Comparison of ENCODE assay signal across 21 cellular contexts in the genomic region with DNA sequence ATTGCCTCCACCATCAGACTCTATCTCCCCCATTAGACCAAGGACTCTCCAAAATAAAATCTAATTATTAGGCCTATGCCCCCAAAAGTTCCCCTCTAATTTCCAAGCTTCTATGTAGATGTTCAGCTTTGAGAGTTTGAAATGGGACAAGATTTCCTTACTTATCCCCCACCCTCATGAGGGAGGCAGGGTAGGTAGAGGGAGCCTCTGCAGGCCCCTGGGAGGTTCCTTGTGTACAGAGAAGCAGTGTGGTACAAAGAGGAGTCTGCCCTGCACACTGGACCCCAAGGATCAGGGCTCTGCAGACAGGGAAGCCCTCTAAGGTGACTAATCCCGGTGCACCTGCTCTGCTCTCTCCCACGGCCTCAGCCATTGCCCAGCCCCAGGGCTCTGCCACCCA. TPM values are rescaled to one million over a fixed set of nuclear protein-coding genes. Genes with fewer than 3 reads are reported as not detected.
DNase-seq lines count a peak whose midpoint lies in the region; ATAC-seq, FAIRE-seq and TF ChIP-seq lines count a peak whose summit lies in the region.
"Had no signal": no experiment of that assay in that cellular context is flagged by ENCODE, and none has a peak within 500 bp of the region (broad histone marks: within the 10 kb centered on the region; RNA-seq: fewer than 3 reads in every experiment).

No MANE protein-coding gene starts in this region.

- H3K9me3 ChIP-seq in mammary epithelial cell (replicated peaks; ENCODE audit: insufficient read depth, low read length), result no peaks in the 10 kb centered on the region
- H3K9me3 ChIP-seq in keratinocyte (ENCODE audit: control insufficient read depth, low read depth, low read length), result no peaks in the 10 kb centered on the region
- no peaks in the 10 kb centered on the region for H3K9me3 ChIP-seq in sigmoid colon
- no peaks in the 10 kb centered on the region for H3K9me3 ChIP-seq in Karpas-422 (ENCODE audit: low read length)
- H3K9me3 ChIP-seq: A549, BLaER1 had no signal

- no peak for DNase-seq in RWPE1 (ENCODE audit: low spot score)
- peak; percentile 60 for DNase-seq in mammary epithelial cell
- DNase-seq in keratinocyte (ENCODE audit: low read depth, low spot score), result no peak
- peak; percentile 35 for DNase-seq in sigmoid colon
- DNase-seq in Karpas-422, result no peak
- DNase-seq in GM20000 (ENCODE audit: low spot score), result no peak
- DNase-seq: DMS79 treated with DMSO at 0.1 percent for 48 hours, HFFc6, KBM-7, NCI-H1436 treated with DMSO at 0.1 percent for 48 hours, NCI-H2029, NCI-H345, NCI-H524 treated with DMSO at 0.1 percent for 48 hours, SIG-M5 had no signal

- POLR2A ChIA-PET in RWPE1 (lab: Yijun Ruan, JAX; ENCODE audit: low non-redundant PET), result no interaction called here

- TF ChIP-seq EP300 in sigmoid colon (IDR thresholded peaks at IDR 0.05), result no peak

- 17% methylated on average over 1 of the region's 2 CpGs for WGBS in mammary epithelial cell (ENCODE audit: low coverage, missing lambda C conversion rate)
- 82 to 89% methylated on average over 2 of the region's 2 CpGs for WGBS in sigmoid colon, 2 donors

- TF ChIP-seq CTCF in RWPE1 (conservative IDR thresholded peaks at IDR 0.05; ENCODE audit: low read depth), result no peak
- TF ChIP-seq CTCF in mammary epithelial cell (conservative IDR thresholded peaks at IDR 0.05 in 1 of 2, IDR thresholded peaks at IDR 0.05 in 1 of 2; ENCODE audit: extremely low read depth in 1 of 2, insufficient read depth in 1 of 2, low read depth in 1 of 2, low read length in 2 of 2), result no peak
- TF ChIP-seq CTCF in keratinocyte (optimal IDR thresholded peaks at IDR 0.05 in 1 of 3, IDR thresholded peaks at IDR 0.05 in 1 of 3, conservative IDR thresholded peaks at IDR 0.05 in 1 of 3; ENCODE audit: extremely low read depth in 1 of 3, insufficient read depth in 2 of 3, low read length in 3 of 3), result no peak
- no peak for TF ChIP-seq CTCF in sigmoid colon (IDR thresholded peaks at IDR 0.05)
- TF ChIP-seq CTCF in GM20000 (IDR thresholded peaks at IDR 0.05; ENCODE audit: extremely low read depth, missing control alignments), result no peak

- H3K9me1 ChIP-seq in keratinocyte (ENCODE audit: control insufficient read depth, extremely low read depth, insufficient read depth, low read length), result no peaks in the 10 kb centered on the region

- H3K4me2 ChIP-seq in mammary epithelial cell (ENCODE audit: insufficient read depth, low read depth, low read length) (peak overlapping the region; percentile 77), keratinocyte (ENCODE audit: control insufficient read depth, extremely low read depth, insufficient read depth, low read depth, low read length) (peak overlapping the region; percentile 41), Karpas-422 (ENCODE audit: low read depth, low read length, poor library complexity, severe bottlenecking) (no peak overlapping the region)
- H3K4me2 ChIP-seq: A549, BLaER1 had no signal

- peak overlapping the region; percentile 100 for H3K27ac ChIP-seq in RWPE1
- peak overlapping the region; percentile 98 for H3K27ac ChIP-seq in mammary epithelial cell (ENCODE audit: insufficient read depth, low read depth, low read length)
- H3K27ac ChIP-seq in keratinocyte (ENCODE audit: control insufficient read depth, insufficient read depth, low read length), result no peak overlapping the region
- H3K27ac ChIP-seq in sigmoid colon, result no peak overlapping the region
- no peak overlapping the region for H3K27ac ChIP-seq in Karpas-422 (ENCODE audit: low read length)
- H3K27ac ChIP-seq: BLaER1 had no signal

- no peak overlapping the region for H2AFZ ChIP-seq in mammary epithelial cell (ENCODE audit: low read depth, low read length)
- H2AFZ ChIP-seq in keratinocyte (ENCODE audit: control insufficient read depth, low read length), result no peak overlapping the region
- no peak overlapping the region for H2AFZ ChIP-seq in Karpas-422 (ENCODE audit: low read length)

- dilution Hi-C loops in mammary epithelial cell (cut with HindIII; ENCODE audit: low sequenced_read_pairs) (no loop called here), keratinocyte (cut with MboI; ENCODE audit: extremely low pct_ligation_motif_present, low sequenced_read_pairs) (no loop called here)

- no peaks in the 10 kb centered on the region for H3K27me3 ChIP-seq in mammary epithelial cell (ENCODE audit: insufficient read depth, low read length)
- H3K27me3 ChIP-seq in keratinocyte (ENCODE audit: control insufficient read depth, extremely low read depth, insufficient read depth, low read length), result no peaks in the 10 kb centered on the region
- H3K27me3 ChIP-seq in sigmoid colon, result peaks cover 0 to 12% (median 0%) of the 10 kb centered on the region in 3 donors
- H3K27me3 ChIP-seq in Karpas-422 (ENCODE audit: low read length), result no peaks in the 10 kb centered on the region
- H3K27me3 ChIP-seq: BLaER1 had no signal

- in situ Hi-C loops in mammary epithelial cell (cut with MboI; ENCODE audit: low sequenced_read_pairs in 2 of 2), result no loop called here

- H3K79me2 ChIP-seq in mammary epithelial cell (ENCODE audit: insufficient read depth, low read length) (peaks cover 33% of the 10 kb centered on the region), keratinocyte (ENCODE audit: control insufficient read depth, insufficient read depth, low read length) (peaks cover 15% of the 10 kb centered on the region), Karpas-422 (ENCODE audit: low read length) (no peaks in the 10 kb centered on the region)

- BruUV-seq in mammary epithelial cell (replicated peaks; lab: Mats Ljungman, UMichigan), result no TSS peak

- H3K9ac ChIP-seq in mammary epithelial cell (ENCODE audit: insufficient read depth, low read length) (peak overlapping the region; percentile 98), keratinocyte (ENCODE audit: control insufficient read depth, extremely low read depth, insufficient read depth, low read length) (peak overlapping the region; percentile 89), Karpas-422 (ENCODE audit: low read length) (no peak overlapping the region)
- H3K9ac ChIP-seq: BLaER1 had no signal

- H3K4me3 ChIP-seq in mammary epithelial cell (replicated peaks in 1 of 3; ENCODE audit: insufficient read depth in 1 of 3, low read depth in 2 of 3, low read length in 3 of 3) (peak overlapping the region; percentile 57 to 86 (median 70)), keratinocyte (ENCODE audit: control insufficient read depth in 2 of 3, extremely low read depth in 1 of 3, insufficient read depth in 2 of 3, low read depth in 1 of 3, low read length in 3 of 3) (peak overlapping the region; percentile 22 to 80 (median 51)), sigmoid colon (no peak overlapping the region), Karpas-422 (ENCODE audit: low read length) (no peak overlapping the region)
- H3K4me3 ChIP-seq: A549, BLaER1 had no signal

- no peak for ATAC-seq in GM18502 (IDR thresholded peaks at IDR 0.05; ENCODE audit: poor library complexity, unreplicated experiment)
- ATAC-seq in HG02623 (IDR thresholded peaks at IDR 0.05; ENCODE audit: unreplicated experiment), result no peak
- ATAC-seq: A549, HepG2 had no signal

- H4K20me1 ChIP-seq in mammary epithelial cell (ENCODE audit: insufficient read depth, low read length) (no peaks in the 10 kb centered on the region), keratinocyte (ENCODE audit: control insufficient read depth, extremely low read depth, insufficient read depth, low read length) (no peaks in the 10 kb centered on the region), Karpas-422 (ENCODE audit: insufficient read depth, low read depth, low read length) (no peaks in the 10 kb centered on the region; the same call in 1 of the 2 replicates)
- H4K20me1 ChIP-seq: BLaER1 had no signal

- intact Hi-C loops in mammary epithelial cell (cut with micrococcal nuclease), result no loop called here
- intact Hi-C loops in sigmoid colon (cut with DNase I), result no loop called here

- CTCF ChIA-PET in RWPE1 (lab: Yijun Ruan, JAX), result interaction anchor here (0.6 to 0.9 kb wide), 2 partner anchors 26 to 158 kb away, joined by 3 to 4 read pairs; no protein-coding TSS in a partner anchor
- CTCF ChIA-PET in mammary epithelial cell (lab: Charles Lee; ENCODE audit: low non-redundant PET), result interaction anchor here (0.6 kb wide), 1 partner anchor 205 kb away, joined by 3 read pairs; no protein-coding TSS in a partner anchor

- peaks cover 16% of the 10 kb centered on the region for H3K36me3 ChIP-seq in mammary epithelial cell (ENCODE audit: insufficient read depth, low read length)
- H3K36me3 ChIP-seq in keratinocyte (ENCODE audit: control insufficient read depth in 2 of 2, extremely low read depth in 1 of 2, insufficient read depth in 2 of 2, low read length in 2 of 2), result peaks cover 3 to 20% of the 10 kb centered on the region in 2 experiments
- H3K36me3 ChIP-seq in sigmoid colon, result no peaks in the 10 kb centered on the region
- H3K36me3 ChIP-seq in Karpas-422 (ENCODE audit: insufficient read depth, low read length), result no peaks in the 10 kb centered on the region
- H3K36me3 ChIP-seq: BLaER1 had no signal

- no peak for FAIRE-seq in keratinocyte (lab: Jason Lieb, UNC)
- FAIRE-seq: A549, HepG2 had no signal

- TF ChIP-seq POLR2A in sigmoid colon (IDR thresholded peaks at IDR 0.05), result no peak

- peaks cover 52% of the 10 kb centered on the region for H3K4me1 ChIP-seq in mammary epithelial cell (ENCODE audit: insufficient read depth, low read length)
- peaks cover 40% of the 10 kb centered on the region for H3K4me1 ChIP-seq in keratinocyte (ENCODE audit: control insufficient read depth, extremely low read depth, insufficient read depth, low read length)
- H3K4me1 ChIP-seq in sigmoid colon, result no peaks in the 10 kb centered on the region
- H3K4me1 ChIP-seq in Karpas-422 (ENCODE audit: low read length), result no peaks in the 10 kb centered on the region

- no peaks in the 10 kb centered on the region for H3K9me2 ChIP-seq in Karpas-422 (replicated peaks; ENCODE audit: insufficient read depth, low read length)

RNA-seq across cellular contexts. Expression of gene KRT17, which starts 2.5 kb away (rescaled TPM):
- over 10,000 TPM; 10,365 to 24,723 TPM for total RNA-seq in mammary epithelial cell
- polyA plus RNA-seq in mammary epithelial cell, result 8,957 TPM
- polyA minus RNA-seq in mammary epithelial cell, result 6,693 TPM
- polyA plus RNA-seq in keratinocyte, result 6,440 to 12,579 TPM (median 8,666 TPM) in 3 replicates
- 46,546 TPM for polyA plus RNA-seq in keratinocyte (2011; ENCODE audit: low read depth)
- 6,491 and 12,585 TPM in 2 replicates for polyA plus RNA-seq in keratinocyte (2011; cell fraction: cytosol; rRNA removed)
- 12,033 and 13,742 TPM in 2 replicates for polyA plus RNA-seq in keratinocyte (2011; cell fraction: nucleus; rRNA removed)
- 5,743 and 13,877 TPM in 2 replicates for polyA plus RNA-seq in keratinocyte (2012; ENCODE audit: low replicate concordance)
- polyA minus RNA-seq in keratinocyte, result 5,137 to 9,087 TPM (median 7,073 TPM) in 3 replicates
- polyA minus RNA-seq in keratinocyte (2011; cell fraction: cytosol; rRNA and poly(A)+ RNA removed), result 14,086 TPM
- 4,848 and 5,061 TPM in 2 replicates for polyA minus RNA-seq in keratinocyte (2011; cell fraction: nucleus; rRNA and poly(A)+ RNA removed)
- total RNA-seq in sigmoid colon, result 1 to 10 TPM in 2 of 4 donors, not detected in 2; 1.2 to 5.3 TPM
- polyA plus RNA-seq in sigmoid colon, result under 1 TPM in 1 of 3 donors, not detected in 2; 0.17 TPM
- total RNA-seq in Karpas-422 (2014; rRNA removed; shearing (Covaris generic); ENCODE audit: low replicate concordance), result not detected in 2 replicates

RNA-seq across cellular contexts. Expression of gene KRT16, which starts 9.3 kb away (rescaled TPM):
- total RNA-seq in mammary epithelial cell (1,000 to 10,000 TPM in 1 of 2 donors, 100 to 1,000 TPM in 1; 585 to 1,021 TPM), sigmoid colon (under 1 TPM in 1 of 4 donors, not detected in 3; 0.83 TPM)
- polyA plus RNA-seq in mammary epithelial cell (659 TPM), keratinocyte (1,163 to 4,746 TPM (median 1,851 TPM) in 3 replicates), sigmoid colon (under 1 TPM in 2 of 3 donors, not detected in 1; 0.09 to 0.60 TPM)
- polyA minus RNA-seq in mammary epithelial cell (694 TPM), keratinocyte (1,159 to 3,059 TPM (median 1,751 TPM) in 3 replicates)
- polyA plus RNA-seq in keratinocyte (2011; ENCODE audit: low read depth), result 20,474 TPM
- 1,428 and 3,010 TPM in 2 replicates for polyA plus RNA-seq in keratinocyte (2011; cell fraction: cytosol; rRNA removed)
- polyA plus RNA-seq in keratinocyte (2011; cell fraction: nucleus; rRNA removed), result 2,522 and 2,889 TPM in 2 replicates
- 1,329 and 6,837 TPM in 2 replicates for polyA plus RNA-seq in keratinocyte (2012; ENCODE audit: low replicate concordance)
- polyA minus RNA-seq in keratinocyte (2011; cell fraction: cytosol; rRNA and poly(A)+ RNA removed), result 3,006 TPM
- polyA minus RNA-seq in keratinocyte (2011; cell fraction: nucleus; rRNA and poly(A)+ RNA removed), result 1,076 and 1,184 TPM in 2 replicates
- total RNA-seq in Karpas-422 (2014; rRNA removed; shearing (Covaris generic); ENCODE audit: low replicate concordance), result not detected in 2 replicates
- total RNA-seq: HepG2 had no signal
- polyA plus RNA-seq: HepG2 had no signal

RNA-seq across cellular contexts. Expression of gene KRT14, which starts 35.2 kb away (rescaled TPM):
- 1,000 to 10,000 TPM; 4,602 to 9,976 TPM for total RNA-seq in mammary epithelial cell
- 26,464 TPM for polyA plus RNA-seq in mammary epithelial cell
- 15,260 TPM for polyA minus RNA-seq in mammary epithelial cell
- 26,041 to 32,523 TPM (median 29,603 TPM) in 3 replicates for polyA plus RNA-seq in keratinocyte
- 31,901 TPM for polyA plus RNA-seq in keratinocyte (2011; ENCODE audit: low read depth)
- 21,475 and 38,030 TPM in 2 replicates for polyA plus RNA-seq in keratinocyte (2011; cell fraction: cytosol; rRNA removed)
- 27,919 and 28,945 TPM in 2 replicates for polyA plus RNA-seq in keratinocyte (2011; cell fraction: nucleus; rRNA removed)
- polyA plus RNA-seq in keratinocyte (2012; ENCODE audit: low replicate concordance), result 14,568 and 23,086 TPM in 2 replicates
- 19,979 to 26,270 TPM (median 20,630 TPM) in 3 replicates for polyA minus RNA-seq in keratinocyte
- polyA minus RNA-seq in keratinocyte (2011; cell fraction: cytosol; rRNA and poly(A)+ RNA removed), result 27,275 TPM
- polyA minus RNA-seq in keratinocyte (2011; cell fraction: nucleus; rRNA and poly(A)+ RNA removed), result 10,810 and 12,637 TPM in 2 replicates
- total RNA-seq in sigmoid colon, result not detected
- 1 to 10 TPM in 2 of 3 donors, under 1 TPM in 1; 0.15 to 3.6 (median 1.4) TPM for polyA plus RNA-seq in sigmoid colon
- total RNA-seq in Karpas-422 (2014; rRNA removed; shearing (Covaris generic); ENCODE audit: low replicate concordance), result not detected in 2 replicates
- total RNA-seq: H4, HepG2, RPMI7951 had no signal

RNA-seq across cellular contexts. Expression of gene KRT9, which starts 50.1 kb away (rescaled TPM):
- under 1 TPM; 0.17 to 0.80 TPM for total RNA-seq in mammary epithelial cell
- 0.35 TPM for polyA plus RNA-seq in mammary epithelial cell
- polyA minus RNA-seq in mammary epithelial cell, result not detected
- 0.85 to 1.6 TPM (median 1.5 TPM) in 3 replicates for polyA plus RNA-seq in keratinocyte
- polyA plus RNA-seq in keratinocyte (2011; ENCODE audit: low read depth), result 1.0 TPM
- 1.4 and 1.7 TPM in 2 replicates for polyA plus RNA-seq in keratinocyte (2011; cell fraction: cytosol; rRNA removed)
- polyA plus RNA-seq in keratinocyte (2011; cell fraction: nucleus; rRNA removed), result 1.5 and 2.1 TPM in 2 replicates
- polyA plus RNA-seq in keratinocyte (2012; ENCODE audit: low replicate concordance), result 1.6 TPM in 2 replicates
- polyA minus RNA-seq in keratinocyte, result 0.10 to 0.74 TPM (median 0.43 TPM) in 3 replicates
- polyA minus RNA-seq in keratinocyte (2011; cell fraction: cytosol; rRNA and poly(A)+ RNA removed), result not detected
- 0.32 and 0.93 TPM in 2 replicates for polyA minus RNA-seq in keratinocyte (2011; cell fraction: nucleus; rRNA and poly(A)+ RNA removed)
- total RNA-seq in sigmoid colon, result not detected
- polyA plus RNA-seq in sigmoid colon, result not detected
- total RNA-seq in Karpas-422 (2014; rRNA removed; shearing (Covaris generic); ENCODE audit: low replicate concordance), result not detected in 2 replicates
- total RNA-seq: H4, HepG2, HFFc6, RPMI7951 had no signal
- polyA plus RNA-seq: A549, HepG2 had no signal

Comparison
In these comparisons a context has a peak if more than half of its experiments do, and no peak if none do; other contexts are left out.
1. DNase-seq: peak in mammary epithelial cell (single experiment) and sigmoid colon (single experiment); none in RWPE1 (single experiment), keratinocyte (single experiment), Karpas-422 (single experiment) and GM20000 (single experiment).
2. H3K27ac ChIP-seq: peak in RWPE1 (single experiment) and mammary epithelial cell (single experiment); none in keratinocyte (single experiment), sigmoid colon (0 of 4) and Karpas-422 (single experiment).
3. H3K4me3 ChIP-seq: peak in mammary epithelial cell (3 of 3) and keratinocyte (3 of 3); none in sigmoid colon (0 of 4) and Karpas-422 (single experiment).
4. RNA of gene KRT17, which starts 2.5 kb away (total RNA-seq): 10,365 to 24,723 TPM in mammary epithelial cell; 1.2 to 5.3 TPM in sigmoid colon and not detected in Karpas-422; every median in the first group is over 1,000 times any median in the second.
5. RNA of gene KRT16, which starts 9.3 kb away (total RNA-seq): 585 to 1,021 TPM in mammary epithelial cell; 0.83 TPM in sigmoid colon and not detected in Karpas-422; every median in the first group is over 100 times any median in the second.
6. RNA of gene KRT14, which starts 35.2 kb away (total RNA-seq): 4,602 to 9,976 TPM in mammary epithelial cell; not detected in sigmoid colon and not detected in Karpas-422; every median in the first group is over 1,000 times any median in the second.